In genomic region chr7:76506081-76506440, GRCh38 we compare ENCODE assay signal across 29 cellular contexts. TPM values are rescaled to one million over a fixed set of nuclear protein-coding genes. Genes with fewer than 3 reads are reported as not detected.
DNase-seq lines count a peak whose midpoint lies in the region; FAIRE-seq and TF ChIP-seq lines count a peak whose summit lies in the region.
"Had no signal": no experiment of that assay in that cellular context is flagged by ENCODE, and none has a peak within 500 bp of the region (broad histone marks: within the 10 kb centered on the region; RNA-seq: fewer than 3 reads in every experiment).

No MANE protein-coding gene starts in this region.

- FAIRE-seq in H54 (lab: Jason Lieb, UNC): no peak
- FAIRE-seq: G401.6, RCC 7860 had no signal

- H3K27me3 ChIP-seq in endodermal cell (ENCODE audit: control insufficient read depth, insufficient read depth, low read length, poor library complexity, severe bottlenecking) (no peaks in the 10 kb centered on the region), neutrophil (peaks cover 4% of the 10 kb centered on the region)
- H3K27me3 ChIP-seq: heart left ventricle, neural progenitor cell, SJSA1, uterus had no signal

- TF ChIP-seq CTCF in CD14-positive monocyte (IDR thresholded peaks at IDR 0.05): no peak
- TF ChIP-seq CTCF in endodermal cell (conservative IDR thresholded peaks at IDR 0.05): no peak
- TF ChIP-seq CTCF in neutrophil (IDR thresholded peaks at IDR 0.05): no peak
- no peak for TF ChIP-seq CTCF in Calu3 (IDR thresholded peaks at IDR 0.05; ENCODE audit: unreplicated experiment)

- H3K4me3 ChIP-seq in endodermal cell (ENCODE audit: low read length) (no peak overlapping the region), neutrophil (ENCODE audit: low read depth in 1 of 2, low read length in 1 of 2) (no peak overlapping the region)
- H3K4me3 ChIP-seq: GM23248, heart left ventricle, neural progenitor cell, SJSA1, smooth muscle cell, thoracic aorta, uterus had no signal

- peaks cover 0 to 4% (median 2%) of the 10 kb centered on the region in 3 donors for H3K27me3 Mint-ChIP-seq in CD14-positive monocyte (ENCODE audit: low read depth in 3 of 3)
- H3K27me3 Mint-ChIP-seq in endodermal cell (ENCODE audit: insufficient read depth): no peaks in the 10 kb centered on the region
- H3K27me3 Mint-ChIP-seq in Calu3 (ENCODE audit: unreplicated experiment): no peaks in the 10 kb centered on the region
- H3K27me3 Mint-ChIP-seq: central memory CD8-positive, alpha-beta T cell; IgD-negative memory B cell; stimulated activated naive CD8-positive, alpha-beta T cell treated with anti-CD3 and anti-CD28 coated beads, Interleukin-15, Interleukin-2, amounts not matched to agents 100 ng/mL and 50 ng/mL, for 24 hours had no signal

- peak overlapping the region in 4 of 7 donors; percentile 37 to 92 (median 79) for H3K27ac Mint-ChIP-seq in CD14-positive monocyte
- H3K27ac Mint-ChIP-seq in endodermal cell: no peak overlapping the region
- no peak overlapping the region for H3K27ac Mint-ChIP-seq in Calu3 (ENCODE audit: unreplicated experiment)
- H3K27ac Mint-ChIP-seq: IgD-negative memory B cell; neural progenitor cell; stimulated activated naive CD8-positive, alpha-beta T cell treated with anti-CD3 and anti-CD28 coated beads, Interleukin-15, Interleukin-2, amounts not matched to agents 100 ng/mL and 50 ng/mL, for 24 hours had no signal

- no TSS peak for BruUV-seq in Calu3 (replicated peaks; lab: Mats Ljungman, UMichigan)

- 60 to 77% methylated on average over 4 to 5 of the region's 5 CpGs for WGBS in endodermal cell (ENCODE audit: insufficient coverage in 1 of 2, insufficient read length in 1 of 2), 2 experiments

- H3K4me1 Mint-ChIP-seq in CD14-positive monocyte (peaks cover 2% of the 10 kb centered on the region), endodermal cell (peaks cover 4% of the 10 kb centered on the region), Calu3 (ENCODE audit: low read depth, unreplicated experiment) (peaks cover 6% of the 10 kb centered on the region)
- H3K4me1 Mint-ChIP-seq: central memory CD8-positive, alpha-beta T cell had no signal

- H3K36me3 ChIP-seq in endodermal cell (ENCODE audit: control insufficient read depth, insufficient read depth, low read length) (no peaks in the 10 kb centered on the region), neutrophil (peaks cover 53% of the 10 kb centered on the region)
- H3K36me3 ChIP-seq: neural progenitor cell, uterus had no signal

- CTCF ChIA-PET in Calu3 (lab: Charles Lee): no interaction called here

- H3K9me3 ChIP-seq in endodermal cell (ENCODE audit: control insufficient read depth, low read length): no peaks in the 10 kb centered on the region
- no peaks in the 10 kb centered on the region for H3K9me3 ChIP-seq in neutrophil
- H3K9me3 ChIP-seq: heart left ventricle, SJSA1, thoracic aorta, uterus had no signal

- H3K9me3 Mint-ChIP-seq in CD14-positive monocyte (peaks cover 0 to 6% (median 0%) of the 10 kb centered on the region in 7 donors), endodermal cell (no peaks in the 10 kb centered on the region), Calu3 (ENCODE audit: low read depth, unreplicated experiment) (no peaks in the 10 kb centered on the region)
- H3K9me3 Mint-ChIP-seq: central memory CD8-positive, alpha-beta T cell; neural progenitor cell; stimulated activated naive CD8-positive, alpha-beta T cell treated with anti-CD3 and anti-CD28 coated beads, Interleukin-15, Interleukin-2, amounts not matched to agents 100 ng/mL and 50 ng/mL, for 24 hours had no signal

- no peak overlapping the region for H3K9ac ChIP-seq in endodermal cell (ENCODE audit: extremely low read depth, low read length, poor library complexity, severe bottlenecking)
- H3K9ac ChIP-seq: GM23248, neural progenitor cell had no signal

- H3K4me1 ChIP-seq in endodermal cell (ENCODE audit: control insufficient read depth, insufficient read depth, low read length) (peaks cover 3% of the 10 kb centered on the region), neutrophil (ENCODE audit: control insufficient read depth in 1 of 2, insufficient read depth in 1 of 2, low read depth in 1 of 2, low read length in 1 of 2) (peaks cover 15 to 19% of the 10 kb centered on the region in 2 experiments)
- H3K4me1 ChIP-seq: uterus had no signal

- intact Hi-C loops in CD14-positive monocyte (cut with micrococcal nuclease) (loop anchor here in 1 of 2 donors (10.0 kb wide), 1 partner anchor 331 kb away; no protein-coding TSS in a partner anchor), Calu3 (cut with micrococcal nuclease; ENCODE audit: unreplicated experiment) (no loop called here)

- H3K36me3 Mint-ChIP-seq in CD14-positive monocyte (peaks cover 28 to 44% of the 10 kb centered on the region in 2 donors), endodermal cell (ENCODE audit: low read depth) (peaks cover 12% of the 10 kb centered on the region), Calu3 (ENCODE audit: insufficient read depth, unreplicated experiment) (peaks cover 33% of the 10 kb centered on the region)
- H3K36me3 Mint-ChIP-seq: neural progenitor cell had no signal

- H3K27ac ChIP-seq in endodermal cell (ENCODE audit: low read depth, low read length) (no peak overlapping the region), neutrophil (peak overlapping the region; percentile 90)
- H3K27ac ChIP-seq: GM23248, heart left ventricle, neural progenitor cell, SJSA1, thoracic aorta, uterus, WERI-Rb-1 had no signal

- DNase-seq in CD14-positive monocyte (ENCODE audit: low spot score) (no peak), H54 (ENCODE audit: insufficient read length, low spot score) (peak; percentile 5), endodermal cell (peak; percentile 22), SHP77 treated with DMSO at 0.1 percent for 48 hours (lab: John Stamatoyannopoulos, UW) (no peak), Calu3 (no peak), NCI-H748 (lab: John Stamatoyannopoulos, UW; ENCODE audit: unreplicated experiment) (no peak)
- DNase-seq: activated CD4-positive, alpha-beta T cell treated with anti-CD3 and anti-CD28 coated beads for 4 hours; dermis blood vessel endothelial cell; foreskin melanocyte; GM23248; kidney glomerular epithelial cell; NCI-H1048; NCI-H446 treated with DMSO at 0.1 percent for 48 hours; T1000; uterus; WERI-Rb-1 had no signal

- H3K4me3 Mint-ChIP-seq in CD14-positive monocyte (no peak overlapping the region), endodermal cell (no peak overlapping the region), Calu3 (ENCODE audit: low read depth, unreplicated experiment) (no peak overlapping the region)
- H3K4me3 Mint-ChIP-seq: central memory CD8-positive, alpha-beta T cell; IgD-negative memory B cell; neural progenitor cell; stimulated activated naive CD8-positive, alpha-beta T cell treated with anti-CD3 and anti-CD28 coated beads, Interleukin-15, Interleukin-2, amounts not matched to agents 100 ng/mL and 50 ng/mL, for 24 hours had no signal

- TF ChIP-seq POLR2A in H54 (IDR thresholded peaks at IDR 0.05; ENCODE audit: low read depth, low read length): no peak

RNA-seq across cellular contexts. Expression of gene UPK3B, which starts 4.3 kb away (rescaled TPM):
- not detected for polyA plus RNA-seq in CD14-positive monocyte
- 1 to 10 TPM; 1.2 to 2.3 TPM for total RNA-seq in endodermal cell
- 0.39 TPM for polyA plus RNA-seq in endodermal cell (2013, experiment 1 of 2)
- polyA plus RNA-seq in endodermal cell (2013, experiment 2 of 2): 0.66 TPM
- 6.0 and 14.6 TPM in 2 replicates for total RNA-seq in Calu3 (2022)
- total RNA-seq: smooth muscle cell had no signal
- polyA plus RNA-seq: BJ, GM23248, IgD-negative memory B cell, smooth muscle cell had no signal

RNA-seq across cellular contexts. Expression of gene SPDYE16, which starts 37.0 kb away (rescaled TPM):
- polyA plus RNA-seq in CD14-positive monocyte: not detected
- under 1 TPM in 1 of 2 donors, not detected in 1; 0.37 TPM for total RNA-seq in endodermal cell
- polyA plus RNA-seq in endodermal cell (2013, experiment 1 of 2): not detected
- not detected for polyA plus RNA-seq in endodermal cell (2013, experiment 2 of 2)
- not detected in 2 replicates for total RNA-seq in Calu3 (2022)
- total RNA-seq: dermis blood vessel endothelial cell, GM23248, lung microvascular endothelial cell, SJSA1, smooth muscle cell had no signal
- polyA plus RNA-seq: BJ, smooth muscle cell had no signal

RNA-seq across cellular contexts. Expression of gene DTX2, which starts 44.6 kb away (rescaled TPM):
- polyA plus RNA-seq in CD14-positive monocyte: 10 to 100 TPM; 11.3 to 20.2 TPM
- total RNA-seq in endodermal cell (10 to 100 TPM; 34.1 to 38.3 TPM), Calu3 (2022) (43.6 and 51.7 TPM in 2 replicates)
- polyA plus RNA-seq in endodermal cell (2013, experiment 1 of 2): 16.5 TPM
- polyA plus RNA-seq in endodermal cell (2013, experiment 2 of 2): 18.1 TPM

Comparison
In these comparisons a context has a peak if more than half of its experiments do, and no peak if none do; other contexts are left out.
1. DNase-seq: peak in H54 (single experiment) and endodermal cell (single experiment); none in CD14-positive monocyte (single experiment), SHP77 treated with DMSO at 0.1 percent for 48 hours (single experiment), Calu3 (single experiment) and NCI-H748 (single experiment).
2. H3K27ac Mint-ChIP-seq: peak in CD14-positive monocyte (4 of 7); none in endodermal cell (single experiment) and Calu3 (single experiment).